ENCODE assay signal across 9 cellular contexts in genomic region chr1:111615874-111616715, GRCh38. TPM values are rescaled to one million over a fixed set of nuclear protein-coding genes. Genes with fewer than 3 reads are reported as not detected.
A peak's percentile ranks its signal among the peaks of the same experiment; 100 is the strongest.
DNase-seq lines count a peak whose midpoint lies in the region; ATAC-seq and TF ChIP-seq lines count a peak whose summit lies in the region.
"Had no signal": no experiment of that assay in that cellular context is flagged by ENCODE, and none has a peak within 500 bp of the region (broad histone marks: within the 10 kb centered on the region; RNA-seq: fewer than 3 reads in every experiment).

No MANE protein-coding gene starts in this region.

- intact Hi-C loops in vagina (cut with DNase I) (no loop called here), lower leg skin (cut with DNase I; ENCODE audit: low total_unique reads) (no loop called here)

- H3K36me3 ChIP-seq in OCI-LY1 (ENCODE audit: insufficient read depth, low read length) (no peaks in the 10 kb centered on the region), vagina (no peaks in the 10 kb centered on the region)

- H3K4me3 ChIP-seq in OCI-LY1 (ENCODE audit: low read depth, low read length, poor library complexity, severe bottlenecking) (no peak overlapping the region), vagina (no peak overlapping the region), lower leg skin (ENCODE audit: low read depth, poor library complexity, severe bottlenecking) (no peak overlapping the region)

- no peaks in the 10 kb centered on the region for H3K9me3 ChIP-seq in OCI-LY1 (ENCODE audit: low read length)
- H3K9me3 ChIP-seq in vagina, result no peaks in the 10 kb centered on the region

- 62 to 70% methylated on average over 3 of the region's 3 CpGs for WGBS in lower leg skin, 2 donors

- H4K20me1 ChIP-seq in OCI-LY1 (ENCODE audit: insufficient read depth, low read length), result no peaks in the 10 kb centered on the region

- TF ChIP-seq CTCF in OCI-LY1 (IDR thresholded peaks at IDR 0.05; ENCODE audit: low read length), result no peak
- no peak for TF ChIP-seq CTCF in vagina (IDR thresholded peaks at IDR 0.05)
- TF ChIP-seq CTCF in lower leg skin (IDR thresholded peaks at IDR 0.05), result no peak

- DNase-seq in dermis blood vessel endothelial cell (peak; percentile 45), vagina (ENCODE audit: extremely low spot score in 2 of 2) (no peak), NCI-H2107 treated with DMSO at 0.1 percent for 48 hours (lab: John Stamatoyannopoulos, UW; ENCODE audit: unreplicated experiment) (no peak), GOT3 (lab: John Stamatoyannopoulos, UW) (no peak), lower leg skin (ENCODE audit: low spot score in 2 of 2) (no peak)

- no peaks in the 10 kb centered on the region for H3K9me2 ChIP-seq in OCI-LY1 (ENCODE audit: low read depth, low read length)

- peak overlapping the region; percentile 54 for H3K27ac ChIP-seq in OCI-LY1 (ENCODE audit: low read depth, low read length, poor library complexity, severe bottlenecking)
- no peak overlapping the region for H3K27ac ChIP-seq in vagina

- H3F3A ChIP-seq in OCI-LY1 (ENCODE audit: insufficient read depth, low read length), result no peaks in the 10 kb centered on the region

- H3K27me3 ChIP-seq in OCI-LY1 (ENCODE audit: insufficient read depth, low read length) (no peaks in the 10 kb centered on the region; the same call in 1 of the 2 replicates), vagina (no peaks in the 10 kb centered on the region)

- H2AFZ ChIP-seq in OCI-LY1 (ENCODE audit: low read length), result no peak overlapping the region

- H3K4me1 ChIP-seq in OCI-LY1 (ENCODE audit: insufficient read depth, low read length, severe bottlenecking) (peaks cover 35% of the 10 kb centered on the region), vagina (peaks cover 13% of the 10 kb centered on the region)

- H3K9ac ChIP-seq in OCI-LY1 (ENCODE audit: low read length), result no peak overlapping the region

- peaks cover 11% of the 10 kb centered on the region for H3K79me2 ChIP-seq in OCI-LY1 (ENCODE audit: insufficient read depth, low read length)

- ATAC-seq in GM18498 (IDR thresholded peaks at IDR 0.05; ENCODE audit: unreplicated experiment), result peak; percentile 40
- ATAC-seq in HG02588 (IDR thresholded peaks at IDR 0.05; ENCODE audit: unreplicated experiment), result peak; percentile 52
- ATAC-seq: HCT116 had no signal

- TF ChIP-seq POLR2A in vagina (IDR thresholded peaks at IDR 0.05) (no peak), lower leg skin (IDR thresholded peaks at IDR 0.05) (no peak)

- peak overlapping the region; percentile 29; the same call in 1 of the 2 replicates for H3K4me2 ChIP-seq in OCI-LY1 (ENCODE audit: low read length)

RNA-seq across cellular contexts. Expression of gene RAP1A, which starts 3.5 kb away (rescaled TPM):
- total RNA-seq in dermis blood vessel endothelial cell, result 21.1 and 49.1 TPM in 2 replicates
- total RNA-seq in vagina, result 52.5 TPM
- 10 to 100 TPM; 25.5 to 33.8 (median 31.0) TPM for total RNA-seq in lower leg skin
